Comparison of ENCODE assay signal across 12 cellular contexts in the genomic region with DNA sequence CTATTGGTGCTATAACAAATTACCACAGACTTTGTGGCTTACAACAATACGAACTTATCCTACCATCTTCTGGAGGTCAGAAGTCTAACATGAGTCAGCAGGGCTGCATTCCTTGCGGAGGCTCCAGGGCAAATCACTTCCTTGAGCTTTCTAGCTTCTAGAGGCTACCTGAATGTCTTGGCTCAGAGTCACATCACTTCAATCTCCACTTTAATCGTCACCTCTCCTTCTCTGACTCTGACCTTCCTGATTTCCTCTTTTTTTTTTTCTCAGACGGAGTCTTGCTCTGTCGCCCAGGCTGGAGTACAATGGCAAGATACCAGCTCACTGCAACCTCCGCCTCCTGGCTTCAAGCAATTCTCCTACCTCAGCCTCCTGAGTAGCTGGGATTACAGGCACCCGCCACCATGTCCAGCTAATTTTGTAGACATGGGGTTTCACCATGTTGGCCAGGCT. TPM values are rescaled to one million over a fixed set of nuclear protein-coding genes. Genes with fewer than 3 reads are reported as not detected.
A peak's percentile ranks its signal among the peaks of the same experiment; 100 is the strongest.
DNase-seq lines count a peak whose midpoint lies in the region; ATAC-seq and TF ChIP-seq lines count a peak whose summit lies in the region.
"Had no signal": no experiment of that assay in that cellular context is flagged by ENCODE, and none has a peak within 500 bp of the region (broad histone marks: within the 10 kb centered on the region; RNA-seq: fewer than 3 reads in every experiment).

No MANE protein-coding gene starts in this region.

- DNase-seq in CMK (ENCODE audit: low read depth) (peak; percentile 14), MV-4-11 (lab: John Stamatoyannopoulos, UW) (peak; percentile 45), choroid plexus epithelial cell (ENCODE audit: low read depth) (peak; percentile 90), lung (ENCODE audit: low spot score) (peak; percentile 67), 8988T (no peak), GM10248 (ENCODE audit: extremely low spot score) (no peak)
- no peak for DNase-seq in activated effector memory CD4-positive, alpha-beta T cell treated with Interleukin-2 at 50 U/mL for 16 hours
- DNase-seq: amygdala; GDM1; MM.1S; naive thymus-derived CD8-positive, alpha-beta T cell had no signal

- no peaks in the 10 kb centered on the region for H3K36me3 ChIP-seq in lung (ENCODE audit: control insufficient read depth in 2 of 2, insufficient read depth in 2 of 2, low read length in 2 of 2)

- peaks cover 0 to 6% of the 10 kb centered on the region in 2 donors for H3K4me1 ChIP-seq in lung (ENCODE audit: control insufficient read depth in 2 of 2, insufficient read depth in 2 of 2, low read length in 2 of 2)

- no peak overlapping the region for H3K27ac ChIP-seq in lung (ENCODE audit: low read depth in 1 of 2, low read length in 1 of 2)

- ATAC-seq in lung (ENCODE audit: insufficient read depth, low FRiP score) (peak; percentile 64), GM18873 (IDR thresholded peaks at IDR 0.05; ENCODE audit: low FRiP score, unreplicated experiment) (no peak)
- ATAC-seq: naive thymus-derived CD8-positive, alpha-beta T cell had no signal

- POLR2A ChIA-PET in GM10248 (lab: Yijun Ruan, JAX) = no interaction called here

- no peak overlapping the region for H3K4me3 ChIP-seq in choroid plexus epithelial cell (ENCODE audit: low read depth, low read length)
- no peak overlapping the region for H3K4me3 ChIP-seq in lung

- H3K27me3 ChIP-seq in lung (ENCODE audit: control insufficient read depth, insufficient read depth) = no peaks in the 10 kb centered on the region

- TF ChIP-seq CTCF in choroid plexus epithelial cell (conservative IDR thresholded peaks at IDR 0.05; ENCODE audit: low read depth, low read length) = no peak
- TF ChIP-seq CTCF in lung (IDR thresholded peaks at IDR 0.05; ENCODE audit: control extremely low read depth, extremely low read depth) = no peak
- no peak for TF ChIP-seq CTCF in GM10248 (IDR thresholded peaks at IDR 0.05; ENCODE audit: control extremely low read depth, extremely low read depth, low read depth, missing control alignments)

- 46 to 48% methylated on average over 7 of the region's 7 CpGs for WGBS in lung, 2 donors

- no peaks in the 10 kb centered on the region for H3K9me3 ChIP-seq in lung (ENCODE audit: control insufficient read depth in 2 of 2, insufficient read depth in 1 of 2, low read length in 1 of 2)

- CTCF ChIA-PET in GM10248 (lab: Yijun Ruan, JAX) = interaction anchor here (0.9 kb wide), 1 partner anchor 13 kb away, joined by 4 read pairs; no protein-coding TSS in a partner anchor

RNA-seq across cellular contexts. Expression of gene ANAPC16, which starts 44.6 kb away (rescaled TPM):
- 10 to 100 TPM; 67.9 to 94.0 TPM for total RNA-seq in lung
- 100 to 1,000 TPM in 1 of 2 donors, 10 to 100 TPM in 1; 88.9 to 138 TPM for polyA plus RNA-seq in lung

RNA-seq across cellular contexts. Expression of gene ASCC1, which starts 44.9 kb away (rescaled TPM):
- total RNA-seq in lung = 10 to 100 TPM; 28.9 to 29.9 TPM
- 10 to 100 TPM in 1 of 2 donors, 1 to 10 TPM in 1; 9.0 to 19.4 TPM for polyA plus RNA-seq in lung

Comparison
In these comparisons a context has a peak if more than half of its experiments do, and no peak if none do; other contexts are left out.
1. DNase-seq: peak in CMK (single experiment), MV-4-11 (single experiment), choroid plexus epithelial cell (single experiment) and lung (single experiment); none in 8988T (single experiment), GM10248 (single experiment) and activated effector memory CD4-positive, alpha-beta T cell treated with Interleukin-2 at 50 U/mL for 16 hours (single experiment).